13 cellular contexts compared by ENCODE assay signal in genomic region chr18:13613099-13613498, GRCh38.
DNase-seq lines count a peak whose midpoint lies in the region; ATAC-seq and TF ChIP-seq lines count a peak whose summit lies in the region.
"Had no signal": no experiment of that assay in that cellular context is flagged by ENCODE, and none has a peak within 500 bp of the region (broad histone marks: within the 10 kb centered on the region; RNA-seq: fewer than 3 reads in every experiment).

No MANE protein-coding gene starts in this region.

- H3K36me3 Mint-ChIP-seq in activated CD4-positive, alpha-beta T cell treated with anti-CD3 and anti-CD28 coated beads for 36 hours (ENCODE audit: low read depth), result peaks cover 7% of the 10 kb centered on the region
- H3K36me3 Mint-ChIP-seq in IgD-negative memory B cell, result no peaks in the 10 kb centered on the region
- H3K36me3 Mint-ChIP-seq in activated naive CD8-positive, alpha-beta T cell, result peaks cover under 1% of the 10 kb centered on the region
- H3K36me3 Mint-ChIP-seq: type B pancreatic cell had no signal

- no peak for DNase-seq in activated CD4-positive, alpha-beta T cell treated with anti-CD3 and anti-CD28 coated beads for 36 hours
- DNase-seq in activated CD4-positive, alpha-beta T cell treated with anti-CD3 and anti-CD28 coated beads for 4 hours, result no peak
- peak; percentile 57 for DNase-seq in osteoblast (ENCODE audit: insufficient read length, low spot score, missing footprints)
- DNase-seq in NCI-H748 treated with DMSO at 0.1 percent for 48 hours (lab: John Stamatoyannopoulos, UW), result no peak
- no peak for DNase-seq in tibial artery
- DNase-seq: mesenchymal stem cell, NCI-H1092 treated with DMSO at 0.1 percent for 48 hours, NCI-H446 had no signal

- no peaks in the 10 kb centered on the region for H3K9me3 ChIP-seq in osteoblast (ENCODE audit: low read depth, low read length)
- no peaks in the 10 kb centered on the region for H3K9me3 ChIP-seq in tibial artery
- H3K9me3 ChIP-seq: A549 had no signal

- no peak overlapping the region for H3K4me2 ChIP-seq in osteoblast (ENCODE audit: insufficient read depth, low read length)
- H3K4me2 ChIP-seq: A549 had no signal

- no peaks in the 10 kb centered on the region for H3K9me3 Mint-ChIP-seq in activated CD4-positive, alpha-beta T cell treated with anti-CD3 and anti-CD28 coated beads for 36 hours (ENCODE audit: low read depth)
- no peaks in the 10 kb centered on the region for H3K9me3 Mint-ChIP-seq in IgD-negative memory B cell
- no peaks in the 10 kb centered on the region for H3K9me3 Mint-ChIP-seq in activated naive CD8-positive, alpha-beta T cell (ENCODE audit: low read depth)
- H3K9me3 Mint-ChIP-seq: type B pancreatic cell had no signal

- H3K27me3 ChIP-seq in osteoblast (ENCODE audit: insufficient read depth, low read length) (peaks cover 25% of the 10 kb centered on the region), tibial artery (no peaks in the 10 kb centered on the region)

- H3K27ac ChIP-seq in osteoblast (ENCODE audit: low read depth, low read length) (no peak overlapping the region), tibial artery (no peak overlapping the region)
- H3K27ac ChIP-seq: A549 had no signal

- no peaks in the 10 kb centered on the region for H3K27me3 Mint-ChIP-seq in activated CD4-positive, alpha-beta T cell treated with anti-CD3 and anti-CD28 coated beads for 36 hours
- H3K27me3 Mint-ChIP-seq in IgD-negative memory B cell, result peaks cover 8% of the 10 kb centered on the region
- no peaks in the 10 kb centered on the region for H3K27me3 Mint-ChIP-seq in activated naive CD8-positive, alpha-beta T cell

- H3K36me3 ChIP-seq in osteoblast (ENCODE audit: insufficient read depth, low read length) (no peaks in the 10 kb centered on the region), tibial artery (no peaks in the 10 kb centered on the region)

- no peak for TF ChIP-seq CTCF in osteoblast (IDR thresholded peaks at IDR 0.05; ENCODE audit: extremely low read depth, low read depth, low read length)
- no peak for TF ChIP-seq CTCF in tibial artery (IDR thresholded peaks at IDR 0.05)

- no peak for ATAC-seq in activated CD4-positive, alpha-beta T cell treated with anti-CD3 and anti-CD28 coated beads for 36 hours
- ATAC-seq in HG03139 (IDR thresholded peaks at IDR 0.05; ENCODE audit: unreplicated experiment), result no peak

- H3K4me3 ChIP-seq in osteoblast (ENCODE audit: insufficient read depth, low read length) (no peak overlapping the region), tibial artery (no peak overlapping the region)
- H3K4me3 ChIP-seq: A549 had no signal

- H3K27ac Mint-ChIP-seq in activated CD4-positive, alpha-beta T cell treated with anti-CD3 and anti-CD28 coated beads for 36 hours, result peak overlapping the region; percentile 87
- H3K27ac Mint-ChIP-seq in IgD-negative memory B cell, result peak overlapping the region; percentile 95 to 99 (median 96)
- peak overlapping the region; percentile 92 for H3K27ac Mint-ChIP-seq in activated naive CD8-positive, alpha-beta T cell
- H3K27ac Mint-ChIP-seq: type B pancreatic cell had no signal

- intact Hi-C loops in activated CD4-positive, alpha-beta T cell treated with anti-CD3 and anti-CD28 coated beads for 36 hours (cut with DNase I, micrococcal nuclease), result loop anchor here (2.0 to 10.0 kb wide), 6 partner anchors 178 to 618 kb away; partner anchors contain the start of genes CEP192 (in 1 of the 2) and LDLRAD4 (in 1 of the 2)
- intact Hi-C loops in tibial artery (cut with DNase I; ENCODE audit: low total_unique reads), result no loop called here

- peak overlapping the region; percentile 72 for H3K4me3 Mint-ChIP-seq in activated CD4-positive, alpha-beta T cell treated with anti-CD3 and anti-CD28 coated beads for 36 hours
- peak overlapping the region; percentile 81 to 93 (median 89) for H3K4me3 Mint-ChIP-seq in IgD-negative memory B cell
- H3K4me3 Mint-ChIP-seq in activated naive CD8-positive, alpha-beta T cell, result peak overlapping the region; percentile 85
- H3K4me3 Mint-ChIP-seq: type B pancreatic cell had no signal

- H3K79me2 ChIP-seq in osteoblast (ENCODE audit: insufficient read depth, low read length), result no peaks in the 10 kb centered on the region

- H3K4me1 ChIP-seq in osteoblast (ENCODE audit: insufficient read depth, low read length) (peaks cover 14% of the 10 kb centered on the region), tibial artery (peaks cover 0 to 47% (median 19%) of the 10 kb centered on the region in 4 donors)
- H3K4me1 ChIP-seq: A549 had no signal

- peaks cover 89% of the 10 kb centered on the region for H3K4me1 Mint-ChIP-seq in activated CD4-positive, alpha-beta T cell treated with anti-CD3 and anti-CD28 coated beads for 36 hours
- H3K4me1 Mint-ChIP-seq in IgD-negative memory B cell, result peaks cover 51 to 74% (median 64%) of the 10 kb centered on the region in 3 donors
- peaks cover 83% of the 10 kb centered on the region for H3K4me1 Mint-ChIP-seq in activated naive CD8-positive, alpha-beta T cell (ENCODE audit: low read depth)

- H4K20me1 ChIP-seq in osteoblast (ENCODE audit: insufficient read depth, low read length), result no peaks in the 10 kb centered on the region

- CTCF ChIA-PET in activated CD4-positive, alpha-beta T cell treated with anti-CD3 and anti-CD28 coated beads for 36 hours (lab: Charles Lee), result interaction anchor here (0.7 to 4.7 kb wide), 13 partner anchors 9 to 444 kb away, joined by 3 to 30 read pairs (median 4); no protein-coding TSS in a partner anchor

- no peak overlapping the region for H2AFZ ChIP-seq in osteoblast (ENCODE audit: low read length)

- POLR2A ChIA-PET in activated CD4-positive, alpha-beta T cell treated with anti-CD3 and anti-CD28 coated beads for 36 hours (lab: Charles Lee), result interaction anchor here (0.6 to 1.9 kb wide), 10 partner anchors 27 to 236 kb away, joined by 3 to 17 read pairs (median 4); no protein-coding TSS in a partner anchor
